1 cellular context compared by ENCODE assay signal in the genomic region with DNA sequence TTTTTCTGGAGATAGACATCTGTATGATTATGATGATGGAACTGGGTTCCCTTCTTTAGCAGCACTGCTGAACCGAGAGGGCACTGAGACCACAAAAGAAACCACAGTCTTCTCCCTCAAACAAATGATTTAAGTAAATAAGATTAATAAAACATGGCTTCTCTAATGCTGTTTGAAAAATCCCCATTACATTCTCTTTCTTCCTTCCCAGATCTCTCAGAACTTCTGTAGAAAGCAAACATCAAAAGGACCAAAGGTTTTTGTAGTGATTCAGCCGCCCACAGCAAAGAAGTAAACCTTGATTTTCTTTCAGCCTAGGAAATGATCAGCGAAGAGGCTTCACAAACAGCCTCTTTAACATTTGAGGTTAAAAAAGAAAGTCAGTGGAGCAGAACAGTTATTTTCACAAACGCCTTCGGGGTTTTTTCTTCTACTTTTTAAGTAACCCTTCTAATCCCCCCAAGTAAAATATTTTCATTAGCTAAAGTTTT.
TF ChIP-seq lines count a peak whose summit lies in the region.

No MANE protein-coding gene starts in this region.

TF ChIP-seq in SK-N-SH, 30 proteins besides CTCF, POLR2A, EP300 and RAD21 (continued from another document):
- TF ChIP-seq, protein P1, sequence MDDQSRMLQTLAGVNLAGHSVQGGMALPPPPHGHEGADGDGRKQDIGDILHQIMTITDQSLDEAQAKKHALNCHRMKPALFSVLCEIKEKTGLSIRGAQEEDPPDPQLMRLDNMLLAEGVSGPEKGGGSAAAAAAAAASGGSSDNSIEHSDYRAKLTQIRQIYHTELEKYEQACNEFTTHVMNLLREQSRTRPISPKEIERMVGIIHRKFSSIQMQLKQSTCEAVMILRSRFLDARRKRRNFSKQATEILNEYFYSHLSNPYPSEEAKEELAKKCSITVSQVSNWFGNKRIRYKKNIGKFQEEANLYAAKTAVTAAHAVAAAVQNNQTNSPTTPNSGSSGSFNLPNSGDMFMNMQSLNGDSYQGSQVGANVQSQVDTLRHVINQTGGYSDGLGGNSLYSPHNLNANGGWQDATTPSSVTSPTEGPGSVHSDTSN (IDR thresholded peaks at IDR 0.05) = no peak
- TF ChIP-seq, protein P2, sequence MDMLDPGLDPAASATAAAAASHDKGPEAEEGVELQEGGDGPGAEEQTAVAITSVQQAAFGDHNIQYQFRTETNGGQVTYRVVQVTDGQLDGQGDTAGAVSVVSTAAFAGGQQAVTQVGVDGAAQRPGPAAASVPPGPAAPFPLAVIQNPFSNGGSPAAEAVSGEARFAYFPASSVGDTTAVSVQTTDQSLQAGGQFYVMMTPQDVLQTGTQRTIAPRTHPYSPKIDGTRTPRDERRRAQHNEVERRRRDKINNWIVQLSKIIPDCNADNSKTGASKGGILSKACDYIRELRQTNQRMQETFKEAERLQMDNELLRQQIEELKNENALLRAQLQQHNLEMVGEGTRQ (IDR thresholded peaks at IDR 0.05; ENCODE audit: borderline replicate concordance, low read depth, low read length) = no peak
- TF ChIP-seq SIN3A (IDR thresholded peaks at IDR 0.05; ENCODE audit: borderline replicate concordance, low read depth, low read length) = no peak
- no peak for TF ChIP-seq NRF1 (IDR thresholded peaks at IDR 0.05; ENCODE audit: low read depth, low read length)
- no peak for TF ChIP-seq MEF2A (IDR thresholded peaks at IDR 0.05; ENCODE audit: borderline replicate concordance, low read depth)
- TF ChIP-seq FOXJ3 (CRISPR knock-in tag; IDR thresholded peaks at IDR 0.05) = no peak
- TF ChIP-seq, protein P3, sequence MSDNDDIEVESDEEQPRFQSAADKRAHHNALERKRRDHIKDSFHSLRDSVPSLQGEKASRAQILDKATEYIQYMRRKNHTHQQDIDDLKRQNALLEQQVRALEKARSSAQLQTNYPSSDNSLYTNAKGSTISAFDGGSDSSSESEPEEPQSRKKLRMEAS (IDR thresholded peaks at IDR 0.05; ENCODE audit: low read depth) = no peak
- TF ChIP-seq, protein P4, sequence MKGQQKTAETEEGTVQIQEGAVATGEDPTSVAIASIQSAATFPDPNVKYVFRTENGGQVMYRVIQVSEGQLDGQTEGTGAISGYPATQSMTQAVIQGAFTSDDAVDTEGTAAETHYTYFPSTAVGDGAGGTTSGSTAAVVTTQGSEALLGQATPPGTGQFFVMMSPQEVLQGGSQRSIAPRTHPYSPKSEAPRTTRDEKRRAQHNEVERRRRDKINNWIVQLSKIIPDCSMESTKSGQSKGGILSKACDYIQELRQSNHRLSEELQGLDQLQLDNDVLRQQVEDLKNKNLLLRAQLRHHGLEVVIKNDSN (IDR thresholded peaks at IDR 0.05; ENCODE audit: borderline replicate concordance, low read depth) = no peak
